In genomic region chr11:76634934-76635333, GRCh38 we compare ENCODE assay signal across 16 cellular contexts. TPM values are rescaled to one million over a fixed set of nuclear protein-coding genes. Genes with fewer than 3 reads are reported as not detected.
A peak's percentile ranks its signal among the peaks of the same experiment; 100 is the strongest.
DNase-seq lines count a peak whose midpoint lies in the region; ATAC-seq and TF ChIP-seq lines count a peak whose summit lies in the region.
"Had no signal": no experiment of that assay in that cellular context is flagged by ENCODE, and none has a peak within 500 bp of the region (broad histone marks: within the 10 kb centered on the region; RNA-seq: fewer than 3 reads in every experiment).

No MANE protein-coding gene starts in this region.

- peaks cover 23% of the 10 kb centered on the region for H3K4me1 Mint-ChIP-seq in activated CD8-positive, alpha-beta T cell treated with anti-CD3 and anti-CD28 coated beads for 36 hours (ENCODE audit: low read depth)
- H3K4me1 Mint-ChIP-seq in activated CD8-positive, alpha-beta T cell treated with anti-CD3 and anti-CD28 coated beads, Interleukin-2, amount 10 ng/mL, durations not matched to agents 7 days and 5 days (ENCODE audit: low read depth): peaks cover 15% of the 10 kb centered on the region
- H3K4me1 Mint-ChIP-seq in IgD-negative memory B cell: peaks cover 21 to 33% (median 29%) of the 10 kb centered on the region in 3 donors
- H3K4me1 Mint-ChIP-seq in activated naive CD4-positive, alpha-beta T cell treated with anti-CD3 and anti-CD28 coated beads for 36 hours (ENCODE audit: low read depth): peaks cover 7% of the 10 kb centered on the region

- no peak overlapping the region for H2BK5ac ChIP-seq in neuronal stem cell (ENCODE audit: low read length)

- H3K4me3 ChIP-seq in neuronal stem cell (ENCODE audit: low read length in 2 of 2) (no peak overlapping the region), upper lobe of right lung (no peak overlapping the region), esophagus muscularis mucosa (no peak overlapping the region)

- H3K27me3 ChIP-seq in neuronal stem cell (ENCODE audit: control insufficient read depth in 3 of 3, insufficient read depth in 3 of 3, low read depth in 1 of 3, low read length in 3 of 3) (peaks cover 0 to 20% (median 0%) of the 10 kb centered on the region in 3 experiments), upper lobe of right lung (no peaks in the 10 kb centered on the region), esophagus muscularis mucosa (no peaks in the 10 kb centered on the region)

- no peak overlapping the region for H3K18ac ChIP-seq in neuronal stem cell (ENCODE audit: low read length)

- H3K4me3 Mint-ChIP-seq in activated CD8-positive, alpha-beta T cell treated with anti-CD3 and anti-CD28 coated beads for 36 hours: no peak overlapping the region
- no peak overlapping the region for H3K4me3 Mint-ChIP-seq in activated CD8-positive, alpha-beta T cell treated with anti-CD3 and anti-CD28 coated beads, Interleukin-2, amount 10 ng/mL, durations not matched to agents 7 days and 5 days
- no peak overlapping the region for H3K4me3 Mint-ChIP-seq in IgD-negative memory B cell
- no peak overlapping the region for H3K4me3 Mint-ChIP-seq in activated naive CD4-positive, alpha-beta T cell treated with anti-CD3 and anti-CD28 coated beads for 36 hours

- H3K4ac ChIP-seq in neuronal stem cell (ENCODE audit: low read length): no peak overlapping the region

- no peak overlapping the region for H3K27ac Mint-ChIP-seq in activated CD8-positive, alpha-beta T cell treated with anti-CD3 and anti-CD28 coated beads for 36 hours
- H3K27ac Mint-ChIP-seq in activated CD8-positive, alpha-beta T cell treated with anti-CD3 and anti-CD28 coated beads, Interleukin-2, amount 10 ng/mL, durations not matched to agents 7 days and 5 days: no peak overlapping the region
- peak overlapping the region in 2 of 3 donors; percentile 20 to 60 for H3K27ac Mint-ChIP-seq in IgD-negative memory B cell
- no peak overlapping the region for H3K27ac Mint-ChIP-seq in activated naive CD4-positive, alpha-beta T cell treated with anti-CD3 and anti-CD28 coated beads for 36 hours

- H3K9me3 ChIP-seq in neuronal stem cell (replicated peaks in 1 of 2; ENCODE audit: control insufficient read depth in 2 of 2, insufficient read depth in 1 of 2, low read depth in 1 of 2, low read length in 2 of 2) (no peaks in the 10 kb centered on the region), upper lobe of right lung (no peaks in the 10 kb centered on the region), esophagus muscularis mucosa (no peaks in the 10 kb centered on the region)

- H3K9me3 Mint-ChIP-seq in activated CD8-positive, alpha-beta T cell treated with anti-CD3 and anti-CD28 coated beads for 36 hours: no peaks in the 10 kb centered on the region
- H3K9me3 Mint-ChIP-seq in activated CD8-positive, alpha-beta T cell treated with anti-CD3 and anti-CD28 coated beads, Interleukin-2, amount 10 ng/mL, durations not matched to agents 7 days and 5 days (ENCODE audit: insufficient read depth): no peaks in the 10 kb centered on the region
- H3K9me3 Mint-ChIP-seq in IgD-negative memory B cell: peaks cover 0 to 4% (median 3%) of the 10 kb centered on the region in 3 donors
- H3K9me3 Mint-ChIP-seq in activated naive CD4-positive, alpha-beta T cell treated with anti-CD3 and anti-CD28 coated beads for 36 hours: no peaks in the 10 kb centered on the region

- POLR2A ChIA-PET in activated CD8-positive, alpha-beta T cell treated with anti-CD3 and anti-CD28 coated beads for 36 hours (lab: Charles Lee): no interaction called here
- POLR2A ChIA-PET in activated CD8-positive, alpha-beta T cell treated with anti-CD3 and anti-CD28 coated beads, Interleukin-2, amount 10 ng/mL, durations not matched to agents 7 days and 5 days (lab: Charles Lee): interaction anchor here (0.7 kb wide), 1 partner anchor 68 kb away, joined by 3 read pairs; no protein-coding TSS in a partner anchor

- no peak overlapping the region for H4K8ac ChIP-seq in neuronal stem cell (ENCODE audit: low read depth, low read length)

- H2BK12ac ChIP-seq in neuronal stem cell (ENCODE audit: low read length): no peak overlapping the region

- intact Hi-C loops in activated CD8-positive, alpha-beta T cell treated with anti-CD3 and anti-CD28 coated beads for 36 hours (cut with micrococcal nuclease): no loop called here
- intact Hi-C loops in upper lobe of right lung (cut with DNase I): no loop called here
- intact Hi-C loops in activated naive CD4-positive, alpha-beta T cell treated with anti-CD3 and anti-CD28 coated beads for 36 hours (cut with micrococcal nuclease): no loop called here
- intact Hi-C loops in esophagus muscularis mucosa (cut with DNase I): no loop called here

- no peak for TF ChIP-seq EP300 in esophagus muscularis mucosa (IDR thresholded peaks at IDR 0.05)

- no peak for TF ChIP-seq POLR2A in esophagus muscularis mucosa (IDR thresholded peaks at IDR 0.05; ENCODE audit: low read depth)

- H3K27ac ChIP-seq in neuronal stem cell (replicated peaks; ENCODE audit: low read length) (no peak overlapping the region), upper lobe of right lung (no peak overlapping the region), esophagus muscularis mucosa (replicated peaks in 1 of 4) (peak overlapping the region in 1 of 4 donors; percentile 27)
- H3K27ac ChIP-seq: 22Rv1, KMS-11 had no signal

- no peaks in the 10 kb centered on the region for H3K36me3 Mint-ChIP-seq in activated CD8-positive, alpha-beta T cell treated with anti-CD3 and anti-CD28 coated beads for 36 hours (ENCODE audit: low read depth)
- no peaks in the 10 kb centered on the region for H3K36me3 Mint-ChIP-seq in activated CD8-positive, alpha-beta T cell treated with anti-CD3 and anti-CD28 coated beads, Interleukin-2, amount 10 ng/mL, durations not matched to agents 7 days and 5 days (ENCODE audit: low read depth)
- H3K36me3 Mint-ChIP-seq in IgD-negative memory B cell: no peaks in the 10 kb centered on the region
- no peaks in the 10 kb centered on the region for H3K36me3 Mint-ChIP-seq in activated naive CD4-positive, alpha-beta T cell treated with anti-CD3 and anti-CD28 coated beads for 36 hours (ENCODE audit: low read depth)

- ATAC-seq in activated CD8-positive, alpha-beta T cell treated with anti-CD3 and anti-CD28 coated beads for 36 hours: no peak
- no peak for ATAC-seq in activated CD8-positive, alpha-beta T cell treated with anti-CD3 and anti-CD28 coated beads, Interleukin-2, amount 10 ng/mL, durations not matched to agents 7 days and 5 days
- no peak for ATAC-seq in upper lobe of right lung
- ATAC-seq in GM21367 (IDR thresholded peaks at IDR 0.05; ENCODE audit: unreplicated experiment): no peak
- ATAC-seq: PC-3 had no signal

- H2AFZ ChIP-seq in neuronal stem cell (ENCODE audit: low read length): no peak overlapping the region

- peak; percentile 0 for DNase-seq in activated CD8-positive, alpha-beta T cell treated with anti-CD3 and anti-CD28 coated beads for 36 hours
- no peak for DNase-seq in activated CD8-positive, alpha-beta T cell treated with anti-CD3 and anti-CD28 coated beads, Interleukin-2, amount 10 ng/mL, durations not matched to agents 7 days and 5 days
- DNase-seq in neuronal stem cell (ENCODE audit: low spot score) (no peak), upper lobe of right lung (peak; percentile 47), esophagus muscularis mucosa (ENCODE audit: extremely low spot score) (no peak)
- no peak for DNase-seq in activated naive CD4-positive, alpha-beta T cell treated with anti-CD3 and anti-CD28 coated beads for 36 hours
- DNase-seq: NCI-H1092 treated with DMSO at 0.1 percent for 48 hours, NCI-H1694, NCI-H2107, NCI-H345, PC-3 had no signal

- H3K4me2 ChIP-seq in neuronal stem cell (ENCODE audit: insufficient read depth, low read length, poor library complexity, severe bottlenecking): no peak overlapping the region
- H3K4me2 ChIP-seq: KMS-11 had no signal

- no peak overlapping the region for H2BK120ac ChIP-seq in neuronal stem cell (ENCODE audit: low read depth, low read length)

- CTCF ChIA-PET in activated CD8-positive, alpha-beta T cell treated with anti-CD3 and anti-CD28 coated beads for 36 hours (lab: Charles Lee): interaction anchor here (1.2 kb wide), 1 partner anchor 36 kb away, joined by 3 read pairs; no protein-coding TSS in a partner anchor
- CTCF ChIA-PET in activated CD8-positive, alpha-beta T cell treated with anti-CD3 and anti-CD28 coated beads, Interleukin-2, amount 10 ng/mL, durations not matched to agents 7 days and 5 days (lab: Charles Lee): no interaction called here
- CTCF ChIA-PET in activated naive CD4-positive, alpha-beta T cell treated with anti-CD3 and anti-CD28 coated beads for 36 hours (lab: Charles Lee): no interaction called here

- no peaks in the 10 kb centered on the region for H3K79me1 ChIP-seq in neuronal stem cell (ENCODE audit: low read depth, low read length)

- WGBS in neuronal stem cell (ENCODE audit: extremely low coverage in 2 of 2, insufficient read length in 2 of 2, insufficient replicate concordance in 1 of 2), 2 donors: no CpG with 5 or more reads among the region's 6 CpGs
- 66% methylated on average over 6 of the region's 6 CpGs for WGBS in esophagus muscularis mucosa

- H4K91ac ChIP-seq in neuronal stem cell (ENCODE audit: low read depth, low read length, poor library complexity): no peak overlapping the region

- no peaks in the 10 kb centered on the region for H3K4me1 ChIP-seq in neuronal stem cell (ENCODE audit: control insufficient read depth in 2 of 2, insufficient read depth in 1 of 2, low read depth in 1 of 2, low read length in 2 of 2)
- peaks cover 39% of the 10 kb centered on the region for H3K4me1 ChIP-seq in upper lobe of right lung
- peaks cover 24 to 50% (median 36%) of the 10 kb centered on the region in 4 donors for H3K4me1 ChIP-seq in esophagus muscularis mucosa

- H2AK5ac ChIP-seq in neuronal stem cell (ENCODE audit: low read depth, low read length): no peak overlapping the region

- H3K9ac ChIP-seq in neuronal stem cell (ENCODE audit: low read depth, low read length, poor library complexity): peak overlapping the region; percentile 32
- H3K9ac ChIP-seq: KMS-11 had no signal

- H3K36me3 ChIP-seq in neuronal stem cell (replicated peaks in 1 of 2; ENCODE audit: control insufficient read depth in 2 of 2, insufficient read depth in 2 of 2, low read length in 2 of 2) (no peaks in the 10 kb centered on the region), upper lobe of right lung (no peaks in the 10 kb centered on the region), esophagus muscularis mucosa (no peaks in the 10 kb centered on the region)

- TF ChIP-seq CTCF in activated CD8-positive, alpha-beta T cell treated with anti-CD3 and anti-CD28 coated beads for 36 hours (IDR thresholded peaks at IDR 0.05): no peak
- TF ChIP-seq CTCF in upper lobe of right lung (IDR thresholded peaks at IDR 0.05) (no peak), esophagus muscularis mucosa (IDR thresholded peaks at IDR 0.05) (no peak)

- H2BK15ac ChIP-seq in neuronal stem cell (ENCODE audit: low read length): no peak overlapping the region

- H3K23ac ChIP-seq in neuronal stem cell (ENCODE audit: low read depth, low read length, poor library complexity): no peak overlapping the region

- H3K27me3 Mint-ChIP-seq in activated CD8-positive, alpha-beta T cell treated with anti-CD3 and anti-CD28 coated beads for 36 hours: peaks cover 11% of the 10 kb centered on the region
- peaks cover 16% of the 10 kb centered on the region for H3K27me3 Mint-ChIP-seq in activated CD8-positive, alpha-beta T cell treated with anti-CD3 and anti-CD28 coated beads, Interleukin-2, amount 10 ng/mL, durations not matched to agents 7 days and 5 days (ENCODE audit: low read depth)
- peaks cover 20% of the 10 kb centered on the region for H3K27me3 Mint-ChIP-seq in IgD-negative memory B cell
- peaks cover 7% of the 10 kb centered on the region for H3K27me3 Mint-ChIP-seq in activated naive CD4-positive, alpha-beta T cell treated with anti-CD3 and anti-CD28 coated beads for 36 hours (ENCODE audit: low read depth)

- no peak overlapping the region for H3K14ac ChIP-seq in neuronal stem cell (ENCODE audit: low read length)

RNA-seq across cellular contexts. Expression of gene LRRC32, which starts 35.6 kb away (rescaled TPM):
- 10 to 100 TPM; 23.2 to 24.5 TPM for total RNA-seq in activated CD8-positive, alpha-beta T cell treated with anti-CD3 and anti-CD28 coated beads for 36 hours
- under 1 TPM; 0.23 to 0.32 TPM for total RNA-seq in activated CD8-positive, alpha-beta T cell treated with anti-CD3 and anti-CD28 coated beads, Interleukin-2, amount 10 ng/mL, durations not matched to agents 7 days and 5 days
- polyA plus RNA-seq in IgD-negative memory B cell: not detected
- 0.91 TPM for polyA plus RNA-seq in neuronal stem cell (2013, experiment 1 of 2)
- polyA plus RNA-seq in neuronal stem cell (2013, experiment 2 of 2): 1.1 TPM
- total RNA-seq in upper lobe of right lung (111 TPM), esophagus muscularis mucosa (10 to 100 TPM; 19.1 to 87.5 (median 45.3) TPM)
- total RNA-seq in activated naive CD4-positive, alpha-beta T cell treated with anti-CD3 and anti-CD28 coated beads for 36 hours: 1 to 10 TPM; 2.5 to 3.0 TPM
- total RNA-seq: MCF 10A, PC-3 had no signal

Comparison
In these comparisons a context has a peak if more than half of its experiments do, and no peak if none do; other contexts are left out.
1. DNase-seq: peak in activated CD8-positive, alpha-beta T cell treated with anti-CD3 and anti-CD28 coated beads for 36 hours (single experiment) and upper lobe of right lung (single experiment); none in activated CD8-positive, alpha-beta T cell treated with anti-CD3 and anti-CD28 coated beads, Interleukin-2, amount 10 ng/mL, durations not matched to agents 7 days and 5 days (single experiment), neuronal stem cell (single experiment), activated naive CD4-positive, alpha-beta T cell treated with anti-CD3 and anti-CD28 coated beads for 36 hours (single experiment) and esophagus muscularis mucosa (single experiment).
2. RNA of gene LRRC32, which starts 35.6 kb away (total RNA-seq): 111 TPM in upper lobe of right lung (single experiment), 19.1 to 87.5 TPM in esophagus muscularis mucosa and 23.2 to 24.5 TPM in activated CD8-positive, alpha-beta T cell treated with anti-CD3 and anti-CD28 coated beads for 36 hours; 2.5 to 3.0 TPM in activated naive CD4-positive, alpha-beta T cell treated with anti-CD3 and anti-CD28 coated beads for 36 hours and 0.23 to 0.32 TPM in activated CD8-positive, alpha-beta T cell treated with anti-CD3 and anti-CD28 coated beads, Interleukin-2, amount 10 ng/mL, durations not matched to agents 7 days and 5 days; every median in the first group is over 4 times any median in the second.
3. H3K27ac Mint-ChIP-seq: peak in IgD-negative memory B cell (2 of 3); none in activated CD8-positive, alpha-beta T cell treated with anti-CD3 and anti-CD28 coated beads for 36 hours (single experiment), activated CD8-positive, alpha-beta T cell treated with anti-CD3 and anti-CD28 coated beads, Interleukin-2, amount 10 ng/mL, durations not matched to agents 7 days and 5 days (single experiment) and activated naive CD4-positive, alpha-beta T cell treated with anti-CD3 and anti-CD28 coated beads for 36 hours (single experiment).